1 cellular context compared by ENCODE assay signal in the genomic region with DNA sequence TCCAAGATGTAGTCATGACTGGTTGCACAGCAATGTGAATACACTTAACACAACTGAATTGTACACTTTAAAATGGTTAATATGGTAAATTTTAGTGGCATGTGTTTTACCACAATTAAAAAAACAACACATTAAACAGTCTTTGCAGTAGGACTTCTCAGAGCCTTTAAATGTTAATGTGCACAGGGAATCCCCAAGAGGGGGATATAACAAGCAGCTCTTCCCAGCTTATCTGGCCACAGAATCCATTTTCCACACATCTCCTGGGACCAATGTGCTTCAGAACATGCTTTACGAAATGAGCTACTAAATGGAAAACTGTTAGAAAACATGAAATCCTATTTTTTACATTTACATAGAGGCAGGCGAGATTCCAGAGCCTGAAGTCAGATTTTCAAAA.
TF ChIP-seq lines count a peak whose summit lies in the region.

No MANE protein-coding gene starts in this region.

TF ChIP-seq in K562, 482 proteins besides CTCF, POLR2A, EP300 and RAD21:
- TF ChIP-seq, protein P1, sequence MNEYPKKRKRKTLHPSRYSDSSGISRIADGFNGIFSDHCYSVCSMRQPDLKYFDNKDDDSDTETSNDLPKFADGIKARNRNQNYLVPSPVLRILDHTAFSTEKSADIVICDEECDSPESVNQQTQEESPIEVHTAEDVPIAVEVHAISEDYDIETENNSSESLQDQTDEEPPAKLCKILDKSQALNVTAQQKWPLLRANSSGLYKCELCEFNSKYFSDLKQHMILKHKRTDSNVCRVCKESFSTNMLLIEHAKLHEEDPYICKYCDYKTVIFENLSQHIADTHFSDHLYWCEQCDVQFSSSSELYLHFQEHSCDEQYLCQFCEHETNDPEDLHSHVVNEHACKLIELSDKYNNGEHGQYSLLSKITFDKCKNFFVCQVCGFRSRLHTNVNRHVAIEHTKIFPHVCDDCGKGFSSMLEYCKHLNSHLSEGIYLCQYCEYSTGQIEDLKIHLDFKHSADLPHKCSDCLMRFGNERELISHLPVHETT (CRISPR knock-in tag; conservative IDR thresholded peaks at IDR 0.05 in 1 of 2, IDR thresholded peaks at IDR 0.05 in 1 of 2) = no peak
- TF ChIP-seq ZNF239 (CRISPR knock-in tag; IDR thresholded peaks at IDR 0.05) = peak; percentile 90; the same call in 1 of the 2 replicates
